In genomic region chr12:1499351-1499750, GRCh38 we compare ENCODE assay signal across 15 cellular contexts.
DNase-seq lines count a peak whose midpoint lies in the region; ATAC-seq, FAIRE-seq and TF ChIP-seq lines count a peak whose summit lies in the region.
"Had no signal": no experiment of that assay in that cellular context is flagged by ENCODE, and none has a peak within 500 bp of the region (broad histone marks: within the 10 kb centered on the region; RNA-seq: fewer than 3 reads in every experiment).

No MANE protein-coding gene starts in this region.

- intact Hi-C loops in IMR-90 (cut with micrococcal nuclease), result no loop called here
- intact Hi-C loops in K562 (cut with micrococcal nuclease), result no loop called here

- no peak overlapping the region for H3K4me3 Mint-ChIP-seq in stimulated activated naive B cell treated with anti-CD40 and anti-IgM and Interleukin-4, amounts not matched to agents 10 μg/mL and 1 μg/mL and 100 μg/mL, for 72 hours
- no peak overlapping the region for H3K4me3 Mint-ChIP-seq in type B pancreatic cell

- no peaks in the 10 kb centered on the region for H3K9me3 Mint-ChIP-seq in stimulated activated naive B cell treated with anti-CD40 and anti-IgM and Interleukin-4, amounts not matched to agents 10 μg/mL and 1 μg/mL and 100 μg/mL, for 72 hours
- H3K9me3 Mint-ChIP-seq in type B pancreatic cell, result no peaks in the 10 kb centered on the region
- H3K9me3 Mint-ChIP-seq: CD14-positive monocyte had no signal

- peaks cover 2 to 3% of the 10 kb centered on the region in 2 donors for H3K36me3 Mint-ChIP-seq in stimulated activated naive B cell treated with anti-CD40 and anti-IgM and Interleukin-4, amounts not matched to agents 10 μg/mL and 1 μg/mL and 100 μg/mL, for 72 hours
- peaks cover 6% of the 10 kb centered on the region for H3K36me3 Mint-ChIP-seq in type B pancreatic cell
- H3K36me3 Mint-ChIP-seq: CD14-positive monocyte had no signal

- dilution Hi-C loops in IMR-90 (cut with HindIII; ENCODE audit: low sequenced_read_pairs, unreplicated experiment), result no loop called here

- H3K9ac ChIP-seq in IMR-90 (ENCODE audit: low read depth, low read length) (no peak overlapping the region), K562 (ENCODE audit: insufficient read depth in 1 of 2, low read depth in 2 of 2, low read length in 2 of 2) (peak overlapping the region in 1 of 2 experiments; percentile 56; a peak in 2 of 4 replicates)

- no peak for FAIRE-seq in K562 (lab: Jason Lieb, UNC)

- no peak for DNase-seq in IMR-90
- DNase-seq in K562 (ENCODE audit: extremely low read depth in 1 of 4, low spot score in 3 of 4), result no peak
- DNase-seq in kidney tubule cell (ENCODE audit: low spot score), result peak; percentile 37
- no peak for DNase-seq in stimulated activated naive B cell treated with anti-CD40 and anti-IgM and Interleukin-4, amounts not matched to agents 10 μg/mL and 1 μg/mL and 100 μg/mL, for 72 hours
- no peak for DNase-seq in type B pancreatic cell (ENCODE audit: extremely low spot score, unreplicated experiment)
- DNase-seq in NCI-H1417 treated with DMSO at 0.1 percent for 48 hours (lab: John Stamatoyannopoulos, UW), result no peak
- DNase-seq: COR-L47, HCEC 1CT, KBM-7, NCI-H1048, NCI-H1694, NCI-H2107, NCI-H345 had no signal

- BruUV-seq in IMR-90 (replicated peaks; lab: Mats Ljungman, UMichigan), result no TSS peak
- BruUV-seq in K562 (replicated peaks; lab: Mats Ljungman, UMichigan), result no TSS peak

- TF ChIP-seq CTCF in IMR-90 (conservative IDR thresholded peaks at IDR 0.05; ENCODE audit: low read depth, low read length) (no peak), K562 (IDR thresholded peaks at IDR 0.05 in 2 of 3, conservative IDR thresholded peaks at IDR 0.05 in 1 of 3; ENCODE audit: insufficient read depth in 2 of 3, low read depth in 1 of 3, low read length in 3 of 3) (no peak), type B pancreatic cell (conservative IDR thresholded peaks at IDR 0.05) (no peak)

- H3K27ac Mint-ChIP-seq in stimulated activated naive B cell treated with anti-CD40 and anti-IgM and Interleukin-4, amounts not matched to agents 10 μg/mL and 1 μg/mL and 100 μg/mL, for 72 hours, result peak overlapping the region; percentile 27
- no peak overlapping the region for H3K27ac Mint-ChIP-seq in type B pancreatic cell

- peak overlapping the region; percentile 74 for H3K14ac ChIP-seq in IMR-90 (replicated peaks; ENCODE audit: low read depth, low read length)

- H2AK9ac ChIP-seq in IMR-90 (replicated peaks; ENCODE audit: low read depth, low read length, poor library complexity), result peak overlapping the region; percentile 80

- no peak overlapping the region for H3K56ac ChIP-seq in IMR-90 (ENCODE audit: extremely low read depth, insufficient read depth, low read length)

- peak overlapping the region; percentile 96 for H4K91ac ChIP-seq in IMR-90 (ENCODE audit: insufficient read depth, low read depth, low read length)

- in situ Hi-C loops in IMR-90 (cut with MboI; ENCODE audit: low sequenced_read_pairs) (no loop called here), K562 (cut with MboI) (no loop called here)

- H3K4me1 ChIP-seq in IMR-90 (ENCODE audit: control insufficient read depth, insufficient read depth, low read length) (peaks cover 13% of the 10 kb centered on the region), K562 (replicated peaks in 1 of 2; ENCODE audit: control insufficient read depth in 2 of 2, insufficient read depth in 2 of 2, low read length in 2 of 2) (peaks cover 14 to 39% of the 10 kb centered on the region in 2 experiments; a peak in 4 of 5 replicates)

- H3K27ac ChIP-seq in IMR-90 (ENCODE audit: insufficient read depth, low read length) (no peak overlapping the region), K562 (ENCODE audit: extremely low read depth, low read depth, low read length) (peak overlapping the region; percentile 94; the same call in 2 of the 3 replicates)

- H3K9me3 ChIP-seq in IMR-90 (ENCODE audit: control insufficient read depth, insufficient read depth, low read length) (no peaks in the 10 kb centered on the region), K562 (replicated peaks; ENCODE audit: control insufficient read depth, insufficient read depth, low read depth, low read length) (no peaks in the 10 kb centered on the region; the same call in none of the 2 replicates)

- H4K8ac ChIP-seq in IMR-90 (ENCODE audit: low read depth in 2 of 2, low read length in 2 of 2), result peak overlapping the region; percentile 34 to 89; a peak in 3 of 4 replicates

- peak overlapping the region; percentile 89 for H2AK5ac ChIP-seq in IMR-90 (ENCODE audit: low read depth, low read length)

- no peak for TF ChIP-seq EP300 in K562 (IDR thresholded peaks at IDR 0.05; ENCODE audit: low read length)

- H3K9me1 ChIP-seq in IMR-90 (ENCODE audit: insufficient read depth, low read length), result peaks cover 6% of the 10 kb centered on the region; the same call in 1 of the 2 replicates
- H3K9me1 ChIP-seq in K562 (ENCODE audit: control insufficient read depth, insufficient read depth, low read length), result no peaks in the 10 kb centered on the region

- H3K4me2 ChIP-seq in IMR-90 (ENCODE audit: low read depth, low read length) (no peak overlapping the region), K562 (ENCODE audit: insufficient read depth, low read length) (0 out of 2 replicates have a peak overlapping the region, but pooled peaks have one; percentile 77)

- no peaks in the 10 kb centered on the region for H3K27me3 ChIP-seq in IMR-90 (ENCODE audit: control insufficient read depth, insufficient read depth, low read length)
- H3K27me3 ChIP-seq in K562 (ENCODE audit: control insufficient read depth in 2 of 2, insufficient read depth in 2 of 2, low read length in 2 of 2), result no peaks in the 10 kb centered on the region

- peak overlapping the region; percentile 92; the same call in 2 of the 3 replicates for H2BK15ac ChIP-seq in IMR-90 (ENCODE audit: low read depth, low read length)

- H3K23ac ChIP-seq in IMR-90 (ENCODE audit: low read depth, low read length), result peak overlapping the region; percentile 63; the same call in 1 of the 2 replicates

- TF ChIP-seq POLR2A in IMR-90 (IDR thresholded peaks at IDR 0.05; ENCODE audit: low read depth, low read length) (no peak), K562 (conservative IDR thresholded peaks at IDR 0.05) (no peak)

- peak overlapping the region; percentile 97 for H2BK120ac ChIP-seq in IMR-90 (ENCODE audit: low read depth, low read length)

- H3K79me2 ChIP-seq in K562 (ENCODE audit: control insufficient read depth, insufficient read depth, low read length), result peaks cover 5% of the 10 kb centered on the region; the same call in 1 of the 3 replicates

- peak overlapping the region; percentile 92 for H3K18ac ChIP-seq in IMR-90 (ENCODE audit: low read depth, low read length)

- H3K4me1 Mint-ChIP-seq in stimulated activated naive B cell treated with anti-CD40 and anti-IgM and Interleukin-4, amounts not matched to agents 10 μg/mL and 1 μg/mL and 100 μg/mL, for 72 hours, result peaks cover 7 to 8% of the 10 kb centered on the region in 2 donors
- no peaks in the 10 kb centered on the region for H3K4me1 Mint-ChIP-seq in type B pancreatic cell (ENCODE audit: unreplicated experiment)

- POLR2A ChIA-PET in IMR-90 (lab: Charles Lee; ENCODE audit: unreplicated experiment), result interaction anchor here (0.6 kb wide), 1 partner anchor 20 kb away, joined by 3 read pairs; no protein-coding TSS in a partner anchor
- POLR2A ChIA-PET in K562 (lab: Yijun Ruan, JAX), result interaction anchor here (0.6 to 1.2 kb wide), 2 partner anchors 17 to 34 kb away, joined by 3 read pairs; no protein-coding TSS in a partner anchor

- H3K4me3 ChIP-seq in IMR-90 (ENCODE audit: insufficient read depth, low read depth, low read length), result no peak overlapping the region
- H3K4me3 ChIP-seq in K562, result no peak overlapping the region

- peaks cover 18 to 23% of the 10 kb centered on the region in 2 donors for H3K27me3 Mint-ChIP-seq in stimulated activated naive B cell treated with anti-CD40 and anti-IgM and Interleukin-4, amounts not matched to agents 10 μg/mL and 1 μg/mL and 100 μg/mL, for 72 hours
- H3K27me3 Mint-ChIP-seq in type B pancreatic cell, result peaks cover 7% of the 10 kb centered on the region

- H2AFZ ChIP-seq in IMR-90 (replicated peaks; ENCODE audit: low read length, poor library complexity), result peak overlapping the region; percentile 57
- H2AFZ ChIP-seq in K562 (ENCODE audit: low read depth, low read length), result peak overlapping the region; percentile 88

- peak overlapping the region; percentile 99 for H2BK20ac ChIP-seq in IMR-90 (ENCODE audit: low read depth, low read length)

- no peak for TF ChIP-seq RAD21 in IMR-90 (IDR thresholded peaks at IDR 0.05; ENCODE audit: low read length)
- TF ChIP-seq RAD21 in K562 (CRISPR knock-in tag; conservative IDR thresholded peaks at IDR 0.05 in 1 of 2, IDR thresholded peaks at IDR 0.05 in 1 of 2), result no peak

- no peak for ATAC-seq in IMR-90 (ENCODE audit: low read depth)
- ATAC-seq in K562, result no peak
- ATAC-seq in stimulated activated naive B cell treated with anti-CD40 and anti-IgM and Interleukin-4, amounts not matched to agents 10 μg/mL and 1 μg/mL and 100 μg/mL, for 72 hours (replicated peaks), result no peak
- no peak for ATAC-seq in HG03565 (IDR thresholded peaks at IDR 0.05; ENCODE audit: unreplicated experiment)

- peak overlapping the region; percentile 93 for H3K4ac ChIP-seq in IMR-90 (ENCODE audit: low read depth, low read length)

- H3K79me1 ChIP-seq in IMR-90 (ENCODE audit: low read depth in 1 of 2, low read length in 2 of 2), result no peaks in the 10 kb centered on the region

- WGBS in IMR-90 (ENCODE audit: extremely low coverage in 2 of 2, insufficient read length in 1 of 2), 2 experiments, result 80% methylated on average over 1 of the region's 12 CpGs; no CpG with 5 or more reads in 1 of the 2 experiments
- 89% methylated on average over 12 of the region's 12 CpGs for WGBS in K562 (ENCODE audit: insufficient coverage, low coverage, missing lambda C conversion rate)

- peak overlapping the region; percentile 86 for H4K5ac ChIP-seq in IMR-90 (ENCODE audit: low read depth, low read length)

- peak overlapping the region; percentile 92 for H2BK5ac ChIP-seq in IMR-90 (ENCODE audit: low read depth, low read length, poor library complexity, severe bottlenecking)

- CTCF ChIA-PET in IMR-90 (lab: Yijun Ruan, JAX) (no interaction called here), K562 (lab: Yijun Ruan, JAX; ENCODE audit: low intra/inter-chr PET ratio) (no interaction called here)

- no peaks in the 10 kb centered on the region for H4K20me1 ChIP-seq in IMR-90 (ENCODE audit: insufficient read depth, low read length)
- no peaks in the 10 kb centered on the region for H4K20me1 ChIP-seq in K562 (replicated peaks; ENCODE audit: control insufficient read depth, insufficient read depth, low read length)

- H3K36me3 ChIP-seq in IMR-90 (ENCODE audit: control insufficient read depth, insufficient read depth, low read length) (no peaks in the 10 kb centered on the region), K562 (ENCODE audit: control insufficient read depth, insufficient read depth, low read length) (no peaks in the 10 kb centered on the region)

TF ChIP-seq in IMR-90, 13 proteins besides CTCF, POLR2A, EP300 and RAD21 (continues in another document):
- no peak for TF ChIP-seq CHD1 (IDR thresholded peaks at IDR 0.05; ENCODE audit: low read depth, low read length)
- no peak for TF ChIP-seq CEBPB (IDR thresholded peaks at IDR 0.05; ENCODE audit: low read depth, low read length)

TF ChIP-seq in K562, 482 proteins besides CTCF, POLR2A, EP300 and RAD21 (continues in another document):
- TF ChIP-seq SNIP1 (IDR thresholded peaks at IDR 0.05; ENCODE audit: low read depth), result no peak
- TF ChIP-seq HDAC6 (IDR thresholded peaks at IDR 0.05; ENCODE audit: low read depth, low read length), result no peak
